1 cellular context compared by ENCODE assay signal in the genomic region with DNA sequence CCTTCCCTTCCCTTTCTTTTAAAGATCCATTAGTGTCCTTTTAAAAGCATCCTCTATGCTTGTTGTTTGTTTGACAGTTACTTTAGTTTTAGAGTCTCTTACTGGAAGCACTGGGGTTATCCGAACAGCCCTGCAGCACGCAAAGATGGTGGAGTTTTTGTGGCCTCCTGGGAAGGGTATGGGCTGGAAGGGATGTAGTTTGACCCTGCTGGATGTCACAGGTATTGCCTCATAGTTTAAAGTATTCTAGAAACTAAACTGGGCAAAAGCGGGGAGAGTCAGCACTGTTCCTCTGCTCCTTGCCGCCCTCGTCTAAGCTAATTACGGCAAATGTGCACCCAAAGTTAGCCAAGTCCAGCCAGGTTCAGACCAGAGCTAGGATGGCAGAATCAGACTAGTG.
TF ChIP-seq lines count a peak whose summit lies in the region.

No MANE protein-coding gene starts in this region.

TF ChIP-seq in GM23338, 12 proteins besides CTCF, POLR2A, EP300 and RAD21 (continued from another document):
- TF ChIP-seq, protein P1, sequence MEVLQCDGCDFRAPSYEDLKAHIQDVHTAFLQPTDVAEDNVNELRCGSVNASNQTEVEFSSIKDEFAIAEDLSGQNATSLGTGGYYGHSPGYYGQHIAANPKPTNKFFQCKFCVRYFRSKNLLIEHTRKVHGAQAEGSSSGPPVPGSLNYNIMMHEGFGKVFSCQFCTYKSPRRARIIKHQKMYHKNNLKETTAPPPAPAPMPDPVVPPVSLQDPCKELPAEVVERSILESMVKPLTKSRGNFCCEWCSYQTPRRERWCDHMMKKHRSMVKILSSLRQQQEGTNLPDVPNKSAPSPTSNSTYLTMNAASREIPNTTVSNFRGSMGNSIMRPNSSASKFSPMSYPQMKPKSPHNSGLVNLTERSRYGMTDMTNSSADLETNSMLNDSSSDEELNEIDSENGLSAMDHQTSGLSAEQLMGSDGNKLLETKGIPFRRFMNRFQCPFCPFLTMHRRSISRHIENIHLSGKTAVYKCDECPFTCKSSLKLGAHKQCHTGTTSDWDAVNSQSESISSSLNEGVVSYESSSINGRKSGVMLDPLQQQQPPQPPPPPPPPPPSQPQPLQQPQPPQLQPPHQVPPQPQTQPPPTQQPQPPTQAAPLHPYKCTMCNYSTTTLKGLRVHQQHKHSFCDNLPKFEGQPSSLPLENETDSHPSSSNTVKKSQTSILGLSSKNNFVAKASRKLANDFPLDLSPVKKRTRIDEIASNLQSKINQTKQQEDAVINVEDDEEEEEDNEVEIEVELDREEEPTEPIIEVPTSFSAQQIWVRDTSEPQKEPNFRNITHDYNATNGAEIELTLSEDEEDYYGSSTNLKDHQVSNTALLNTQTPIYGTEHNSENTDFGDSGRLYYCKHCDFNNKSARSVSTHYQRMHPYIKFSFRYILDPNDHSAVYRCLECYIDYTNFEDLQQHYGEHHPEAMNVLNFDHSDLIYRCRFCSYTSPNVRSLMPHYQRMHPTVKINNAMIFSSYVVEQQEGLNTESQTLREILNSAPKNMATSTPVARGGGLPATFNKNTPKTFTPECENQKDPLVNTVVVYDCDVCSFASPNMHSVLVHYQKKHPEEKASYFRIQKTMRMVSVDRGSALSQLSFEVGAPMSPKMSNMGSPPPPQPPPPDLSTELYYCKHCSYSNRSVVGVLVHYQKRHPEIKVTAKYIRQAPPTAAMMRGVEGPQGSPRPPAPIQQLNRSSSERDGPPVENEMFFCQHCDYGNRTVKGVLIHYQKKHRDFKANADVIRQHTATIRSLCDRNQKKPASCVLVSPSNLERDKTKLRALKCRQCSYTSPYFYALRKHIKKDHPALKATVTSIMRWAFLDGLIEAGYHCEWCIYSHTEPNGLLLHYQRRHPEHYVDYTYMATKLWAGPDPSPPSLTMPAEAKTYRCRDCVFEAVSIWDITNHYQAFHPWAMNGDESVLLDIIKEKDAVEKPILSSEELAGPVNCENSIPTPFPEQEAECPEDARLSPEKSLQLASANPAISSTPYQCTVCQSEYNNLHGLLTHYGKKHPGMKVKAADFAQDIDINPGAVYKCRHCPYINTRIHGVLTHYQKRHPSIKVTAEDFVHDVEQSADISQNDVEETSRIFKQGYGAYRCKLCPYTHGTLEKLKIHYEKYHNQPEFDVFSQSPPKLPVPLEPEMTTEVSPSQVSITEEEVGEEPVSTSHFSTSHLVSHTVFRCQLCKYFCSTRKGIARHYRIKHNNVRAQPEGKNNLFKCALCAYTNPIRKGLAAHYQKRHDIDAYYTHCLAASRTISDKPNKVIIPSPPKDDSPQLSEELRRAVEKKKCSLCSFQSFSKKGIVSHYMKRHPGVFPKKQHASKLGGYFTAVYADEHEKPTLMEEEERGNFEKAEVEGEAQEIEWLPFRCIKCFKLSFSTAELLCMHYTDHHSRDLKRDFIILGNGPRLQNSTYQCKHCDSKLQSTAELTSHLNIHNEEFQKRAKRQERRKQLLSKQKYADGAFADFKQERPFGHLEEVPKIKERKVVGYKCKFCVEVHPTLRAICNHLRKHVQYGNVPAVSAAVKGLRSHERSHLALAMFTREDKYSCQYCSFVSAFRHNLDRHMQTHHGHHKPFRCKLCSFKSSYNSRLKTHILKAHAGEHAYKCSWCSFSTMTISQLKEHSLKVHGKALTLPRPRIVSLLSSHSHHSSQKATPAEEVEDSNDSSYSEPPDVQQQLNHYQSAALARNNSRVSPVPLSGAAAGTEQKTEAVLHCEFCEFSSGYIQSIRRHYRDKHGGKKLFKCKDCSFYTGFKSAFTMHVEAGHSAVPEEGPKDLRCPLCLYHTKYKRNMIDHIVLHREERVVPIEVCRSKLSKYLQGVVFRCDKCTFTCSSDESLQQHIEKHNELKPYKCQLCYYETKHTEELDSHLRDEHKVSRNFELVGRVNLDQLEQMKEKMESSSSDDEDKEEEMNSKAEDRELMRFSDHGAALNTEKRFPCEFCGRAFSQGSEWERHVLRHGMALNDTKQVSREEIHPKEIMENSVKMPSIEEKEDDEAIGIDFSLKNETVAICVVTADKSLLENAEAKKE (CRISPR knock-in tag; IDR thresholded peaks at IDR 0.05), result no peak
- no peak for TF ChIP-seq STAT1 (IDR thresholded peaks at IDR 0.05; ENCODE audit: unreplicated experiment)
- TF ChIP-seq NANOG (IDR thresholded peaks at IDR 0.05; ENCODE audit: borderline replicate concordance), result no peak
- no peak for TF ChIP-seq EZH2phosphoT487 (IDR thresholded peaks at IDR 0.05; ENCODE audit: unreplicated experiment)
- TF ChIP-seq CREB1 (CRISPR knock-in tag; IDR thresholded peaks at IDR 0.05; ENCODE audit: low read depth), result no peak
- no peak for TF ChIP-seq ZNF331 (CRISPR knock-in tag; IDR thresholded peaks at IDR 0.05; ENCODE audit: low read depth)
- TF ChIP-seq, protein P2, sequence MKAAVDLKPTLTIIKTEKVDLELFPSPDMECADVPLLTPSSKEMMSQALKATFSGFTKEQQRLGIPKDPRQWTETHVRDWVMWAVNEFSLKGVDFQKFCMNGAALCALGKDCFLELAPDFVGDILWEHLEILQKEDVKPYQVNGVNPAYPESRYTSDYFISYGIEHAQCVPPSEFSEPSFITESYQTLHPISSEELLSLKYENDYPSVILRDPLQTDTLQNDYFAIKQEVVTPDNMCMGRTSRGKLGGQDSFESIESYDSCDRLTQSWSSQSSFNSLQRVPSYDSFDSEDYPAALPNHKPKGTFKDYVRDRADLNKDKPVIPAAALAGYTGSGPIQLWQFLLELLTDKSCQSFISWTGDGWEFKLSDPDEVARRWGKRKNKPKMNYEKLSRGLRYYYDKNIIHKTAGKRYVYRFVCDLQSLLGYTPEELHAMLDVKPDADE (IDR thresholded peaks at IDR 0.05), result no peak
- no peak for TF ChIP-seq EZH2 (IDR thresholded peaks at IDR 0.05; ENCODE audit: low read depth, unreplicated experiment)
- TF ChIP-seq POLR2AphosphoS5 (IDR thresholded peaks at IDR 0.05; ENCODE audit: low read depth), result no peak
- TF ChIP-seq, protein P3, sequence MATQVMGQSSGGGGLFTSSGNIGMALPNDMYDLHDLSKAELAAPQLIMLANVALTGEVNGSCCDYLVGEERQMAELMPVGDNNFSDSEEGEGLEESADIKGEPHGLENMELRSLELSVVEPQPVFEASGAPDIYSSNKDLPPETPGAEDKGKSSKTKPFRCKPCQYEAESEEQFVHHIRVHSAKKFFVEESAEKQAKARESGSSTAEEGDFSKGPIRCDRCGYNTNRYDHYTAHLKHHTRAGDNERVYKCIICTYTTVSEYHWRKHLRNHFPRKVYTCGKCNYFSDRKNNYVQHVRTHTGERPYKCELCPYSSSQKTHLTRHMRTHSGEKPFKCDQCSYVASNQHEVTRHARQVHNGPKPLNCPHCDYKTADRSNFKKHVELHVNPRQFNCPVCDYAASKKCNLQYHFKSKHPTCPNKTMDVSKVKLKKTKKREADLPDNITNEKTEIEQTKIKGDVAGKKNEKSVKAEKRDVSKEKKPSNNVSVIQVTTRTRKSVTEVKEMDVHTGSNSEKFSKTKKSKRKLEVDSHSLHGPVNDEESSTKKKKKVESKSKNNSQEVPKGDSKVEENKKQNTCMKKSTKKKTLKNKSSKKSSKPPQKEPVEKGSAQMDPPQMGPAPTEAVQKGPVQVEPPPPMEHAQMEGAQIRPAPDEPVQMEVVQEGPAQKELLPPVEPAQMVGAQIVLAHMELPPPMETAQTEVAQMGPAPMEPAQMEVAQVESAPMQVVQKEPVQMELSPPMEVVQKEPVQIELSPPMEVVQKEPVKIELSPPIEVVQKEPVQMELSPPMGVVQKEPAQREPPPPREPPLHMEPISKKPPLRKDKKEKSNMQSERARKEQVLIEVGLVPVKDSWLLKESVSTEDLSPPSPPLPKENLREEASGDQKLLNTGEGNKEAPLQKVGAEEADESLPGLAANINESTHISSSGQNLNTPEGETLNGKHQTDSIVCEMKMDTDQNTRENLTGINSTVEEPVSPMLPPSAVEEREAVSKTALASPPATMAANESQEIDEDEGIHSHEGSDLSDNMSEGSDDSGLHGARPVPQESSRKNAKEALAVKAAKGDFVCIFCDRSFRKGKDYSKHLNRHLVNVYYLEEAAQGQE (IDR thresholded peaks at IDR 0.05; ENCODE audit: unreplicated experiment), result no peak
- TF ChIP-seq JUNB (IDR thresholded peaks at IDR 0.05; ENCODE audit: unreplicated experiment), result no peak
